ENCODE assay signal across 18 cellular contexts in the genomic region with DNA sequence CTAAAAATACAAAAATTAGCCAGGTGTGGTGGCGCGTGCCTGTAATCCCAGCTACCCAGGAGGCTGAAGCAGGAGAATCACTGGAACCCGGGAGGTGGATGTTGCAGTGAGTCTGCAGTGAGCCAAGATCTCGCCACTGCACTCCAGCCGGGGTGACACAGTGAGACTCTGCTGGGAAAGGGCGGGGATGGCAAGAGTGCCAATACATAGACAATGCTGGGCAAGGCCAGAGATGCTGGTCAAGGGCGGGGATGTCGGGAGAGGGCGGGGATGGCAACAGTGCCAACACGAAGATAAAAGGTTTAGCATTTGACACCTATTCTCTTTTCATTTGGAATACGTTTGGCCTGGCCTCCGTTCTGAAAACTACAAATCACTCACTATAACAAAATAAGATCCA. TPM values are rescaled to one million over a fixed set of nuclear protein-coding genes. Genes with fewer than 3 reads are reported as not detected.
"Had no signal": no experiment of that assay in that cellular context is flagged by ENCODE, and none has a peak within 500 bp of the region (broad histone marks: within the 10 kb centered on the region; RNA-seq: fewer than 3 reads in every experiment).

No MANE protein-coding gene starts in this region.

- ATAC-seq: gastroesophageal sphincter; naive thymus-derived CD4-positive, alpha-beta T cell; stimulated activated naive B cell treated with anti-CD40 and anti-IgM and Interleukin-4, amounts not matched to agents 10 μg/mL and 1 μg/mL and 100 μg/mL, for 72 hours; stimulated activated naive CD8-positive, alpha-beta T cell treated with anti-CD3 and anti-CD28 coated beads, Interleukin-15, amount 100 ng/mL, for 72 hours had no signal

- H3K9me3 ChIP-seq: esophagus squamous epithelium, gastroesophageal sphincter, testis, tibial nerve had no signal

- H3K4me3 Mint-ChIP-seq: immature natural killer cell; naive thymus-derived CD4-positive, alpha-beta T cell; nephron progenitor cell; stimulated activated naive B cell treated with anti-CD40 and anti-IgM and Interleukin-4, amounts not matched to agents 10 μg/mL and 1 μg/mL and 100 μg/mL, for 72 hours; stimulated activated naive CD8-positive, alpha-beta T cell treated with anti-CD3 and anti-CD28 coated beads, Interleukin-15, amount 100 ng/mL, for 72 hours had no signal

- H3K27ac Mint-ChIP-seq: nephron progenitor cell had no signal

- H3K4me3 ChIP-seq: esophagus squamous epithelium, gastroesophageal sphincter, testis, tibial nerve had no signal

- H3K27me3 ChIP-seq: esophagus squamous epithelium, gastroesophageal sphincter, testis, tibial nerve had no signal

- H3K27me3 Mint-ChIP-seq: naive thymus-derived CD4-positive, alpha-beta T cell; stimulated activated naive B cell treated with anti-CD40 and anti-IgM and Interleukin-4, amounts not matched to agents 10 μg/mL and 1 μg/mL and 100 μg/mL, for 72 hours; stimulated activated naive CD8-positive, alpha-beta T cell treated with anti-CD3 and anti-CD28 coated beads, Interleukin-15, amount 100 ng/mL, for 72 hours had no signal

- H3K27ac ChIP-seq: epithelial cell of prostate, gastroesophageal sphincter, testis, tibial nerve had no signal

- DNase-seq: effector memory CD4-positive, alpha-beta T cell; esophagus squamous epithelium; foreskin fibroblast; immature natural killer cell; mesendoderm; naive thymus-derived CD4-positive, alpha-beta T cell; nephron progenitor cell; stimulated activated CD4-positive, alpha-beta T cell treated with anti-CD3 and anti-CD28 coated beads, Interleukin-2, amount 100 ng/mL, for 24 hours; stimulated activated CD4-positive, alpha-beta T cell treated with anti-CD3 and anti-CD28 coated beads, Interleukin-4, amount 100 ng/mL, for 4 hours; stimulated activated naive B cell treated with anti-CD40 and anti-IgM and Interleukin-4, amounts not matched to agents 10 μg/mL and 1 μg/mL and 100 μg/mL, for 72 hours; stimulated activated naive CD8-positive, alpha-beta T cell treated with anti-CD3 and anti-CD28 coated beads, Interleukin-15, amount 100 ng/mL, for 72 hours; testis had no signal

- FAIRE-seq: endometrium, keratinocyte had no signal

RNA-seq across cellular contexts. Expression of gene TMEM240, which starts 23.3 kb away (rescaled TPM):
- polyA plus RNA-seq: immature natural killer cell had no signal

RNA-seq across cellular contexts. Expression of gene FNDC10, which starts 36.2 kb away (rescaled TPM):
- total RNA-seq: skeletal muscle tissue had no signal
